24 cellular contexts compared by ENCODE assay signal in genomic region chr17:18964018-18964351, GRCh38. TPM values are rescaled to one million over a fixed set of nuclear protein-coding genes. Genes with fewer than 3 reads are reported as not detected.
"Had no signal": no experiment of that assay in that cellular context is flagged by ENCODE, and none has a peak within 500 bp of the region (broad histone marks: within the 10 kb centered on the region; RNA-seq: fewer than 3 reads in every experiment).

No MANE protein-coding gene starts in this region.

- H3K36me3 ChIP-seq: SJCRH30 had no signal

- H3K27ac Mint-ChIP-seq: activated CD8-positive, alpha-beta T cell treated with anti-CD3 and anti-CD28 coated beads for 36 hours; activated T-cell treated with anti-CD3 and anti-CD28 coated beads, Interleukin-2, amount 50 U/mL, for 72 hours had no signal

- H3K36me3 Mint-ChIP-seq: activated naive CD4-positive, alpha-beta T cell treated with anti-CD3 and anti-CD28 coated beads, Interleukin-2, amount 50 U/mL, for 72 hours had no signal

- H3K27ac ChIP-seq: SJCRH30 had no signal

- H3K9me2 ChIP-seq: SK-N-SH had no signal

- H3K9me3 ChIP-seq: SJCRH30, SK-N-SH had no signal

- DNase-seq: activated CD4-positive, alpha-beta T cell treated with anti-CD3 and anti-CD28 coated beads for 4 hours; activated CD8-positive, alpha-beta memory T cell treated with anti-CD3 and anti-CD28 coated beads, Interleukin-2, amount 50 U/mL, for 4 hours; activated CD8-positive, alpha-beta T cell treated with anti-CD3 and anti-CD28 coated beads for 36 hours; activated effector memory CD4-positive, alpha-beta T cell treated with anti-CD3 and anti-CD28 coated beads, Interleukin-2, amount 50 U/mL, for 16 hours; activated naive CD4-positive, alpha-beta T cell treated with Interleukin-2 at 50 U/mL for 16 hours; activated T-cell treated with anti-CD3 and anti-CD28 coated beads, Interleukin-2, amount 50 U/mL, for 72 hours; anterior cingulate cortex; cerebellar nuclear complex; NCI-H1092; NCI-H1417 treated with DMSO at 0.1 percent for 48 hours; NCI-H1694; NCI-H2029; NCI-H345; NCI-H510A; NCI-H526 treated with DMSO at 0.1 percent for 48 hours; NCI-H82; Right ventricle myocardium superior; SJCRH30; SK-N-SH; T-helper 1 cell had no signal

- H3K4me2 ChIP-seq: SK-N-SH had no signal

- H3K27me3 Mint-ChIP-seq: activated CD8-positive, alpha-beta T cell treated with anti-CD3 and anti-CD28 coated beads for 36 hours had no signal

- H3K4me3 Mint-ChIP-seq: activated CD8-positive, alpha-beta T cell treated with anti-CD3 and anti-CD28 coated beads for 36 hours; activated T-cell treated with anti-CD3 and anti-CD28 coated beads, Interleukin-2, amount 50 U/mL, for 72 hours had no signal

- H3K9me3 Mint-ChIP-seq: activated CD8-positive, alpha-beta T cell treated with anti-CD3 and anti-CD28 coated beads for 36 hours; activated naive CD4-positive, alpha-beta T cell treated with anti-CD3 and anti-CD28 coated beads, Interleukin-2, amount 50 U/mL, for 72 hours; activated T-cell treated with anti-CD3 and anti-CD28 coated beads, Interleukin-2, amount 50 U/mL, for 72 hours had no signal

- ATAC-seq: activated CD4-positive, CD25-positive, alpha-beta regulatory T cell treated with anti-CD3 and anti-CD28 coated beads, Interleukin-2, amount 50 U/mL, for 24 hours; activated naive CD4-positive, alpha-beta T cell treated with anti-CD3 and anti-CD28 coated beads, Interleukin-2, amount 50 U/mL, for 72 hours; activated T-cell treated with anti-CD3 and anti-CD28 coated beads, Interleukin-2, amount 50 U/mL, for 72 hours had no signal

- H3K4me3 ChIP-seq: SJCRH30 had no signal

RNA-seq across cellular contexts. Expression of gene SLC5A10, which starts 12.0 kb away (rescaled TPM):
- total RNA-seq: activated CD8-positive, alpha-beta T cell treated with anti-CD3 and anti-CD28 coated beads for 36 hours; activated naive CD4-positive, alpha-beta T cell treated with anti-CD3 and anti-CD28 coated beads, Interleukin-2, amount 50 U/mL, for 72 hours; activated T-cell treated with anti-CD3 and anti-CD28 coated beads, Interleukin-2, amount 50 U/mL, for 72 hours; OCI-LY7; Right ventricle myocardium superior; RPMI7951; SJCRH30 had no signal
- polyA plus RNA-seq: SK-N-SH had no signal
